In genomic region chr11:134284349-134284748, GRCh38 we compare ENCODE assay signal across 1 cellular context. TPM values are rescaled to one million over a fixed set of nuclear protein-coding genes. Genes with fewer than 3 reads are reported as not detected.
"Had no signal": no experiment of that assay in that cellular context is flagged by ENCODE, and none has a peak within 500 bp of the region (broad histone marks: within the 10 kb centered on the region; RNA-seq: fewer than 3 reads in every experiment).

No MANE protein-coding gene starts in this region.

RNA-seq across cellular contexts. Expression of gene GLB1L3, which starts 8.2 kb away (rescaled TPM):
- total RNA-seq: G401 had no signal
